In genomic region chr11:65416341-65417185, GRCh38 we compare ENCODE assay signal across 1 cellular context.
TF ChIP-seq lines count a peak whose summit lies in the region.

No MANE protein-coding gene starts in this region.

TF ChIP-seq in GM12878, 131 proteins besides CTCF, POLR2A, EP300 and RAD21 (continued from another document):
- TF ChIP-seq USF2 (IDR thresholded peaks at IDR 0.05; ENCODE audit: borderline replicate concordance, low read depth, low read length) (no peak), YY1 (IDR thresholded peaks at IDR 0.05; ENCODE audit: low read depth, low read length) (peak; percentile 85), PAX5 (IDR thresholded peaks at IDR 0.05; ENCODE audit: borderline replicate concordance, low read depth, low read length) (0 out of 2 replicates have a peak, but pooled peaks have one; percentile 18), PRDM15 (CRISPR knock-in tag; IDR thresholded peaks at IDR 0.05) (no peak), FOXK2 (IDR thresholded peaks at IDR 0.05) (no peak), EGR1 (IDR thresholded peaks at IDR 0.05; ENCODE audit: borderline replicate concordance in 1 of 2, low read depth in 2 of 2, low read length in 2 of 2) (peak in 1 of 2 experiments; percentile 95; a peak in 2 of 3 replicates), CEBPZ (IDR thresholded peaks at IDR 0.05; ENCODE audit: low read depth, low read length) (no peak), SPI1 (IDR thresholded peaks at IDR 0.05; ENCODE audit: borderline replicate concordance, insufficient read depth, low read depth, low read length) (no peak), RAD51 (IDR thresholded peaks at IDR 0.05) (no peak), ATF3 (IDR thresholded peaks at IDR 0.05; ENCODE audit: borderline replicate concordance, extremely low read depth, low read depth, low read length) (no peak), TCF12 (IDR thresholded peaks at IDR 0.05; ENCODE audit: low read depth, low read length) (0 out of 2 replicates have a peak, but pooled peaks have one; percentile 67), ZNF217 (IDR thresholded peaks at IDR 0.05) (no peak)
TF ChIP-seq in GM12878: peak in this region for 38.
